In the genomic region with DNA sequence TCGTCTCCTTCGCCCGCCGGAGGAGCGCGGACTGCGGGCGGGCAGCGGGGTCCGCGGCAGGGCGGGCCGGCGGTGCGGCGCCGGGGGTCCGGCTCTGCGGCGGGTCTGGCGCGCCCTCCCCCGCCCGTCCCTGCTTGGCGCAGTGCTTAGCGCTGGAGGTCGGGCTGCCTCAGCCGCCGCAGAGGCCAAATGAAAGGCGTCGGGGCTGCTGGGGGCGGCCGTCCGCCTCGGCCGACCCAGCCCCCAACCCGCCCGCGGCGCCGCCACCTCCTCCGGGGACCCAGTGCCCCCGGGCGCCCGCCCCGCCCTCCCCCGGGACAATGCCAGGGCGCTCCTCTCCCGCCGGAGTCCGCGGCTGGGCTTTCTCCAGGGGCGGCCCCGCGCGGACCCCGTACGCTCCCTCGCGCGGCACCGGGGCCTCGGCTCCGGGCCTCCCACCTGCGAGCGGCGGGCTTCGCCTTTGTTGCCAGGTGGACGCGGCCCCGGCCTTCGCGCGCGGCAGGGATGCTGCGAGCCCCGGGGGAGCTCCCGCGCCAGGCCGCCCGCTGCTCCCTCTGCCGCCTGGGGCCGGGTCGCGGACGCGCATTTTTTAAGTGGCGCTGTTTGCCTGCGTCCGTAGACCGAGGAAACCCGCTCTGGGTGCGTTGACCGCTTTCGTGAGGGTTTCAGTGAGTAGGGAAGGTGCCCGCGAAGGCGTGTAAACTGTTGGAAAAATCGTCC, we compare ENCODE assay signal across 8 cellular contexts. TPM values are rescaled to one million over a fixed set of nuclear protein-coding genes. Genes with fewer than 3 reads are reported as not detected.
DNase-seq lines count a peak whose midpoint lies in the region; ATAC-seq and TF ChIP-seq lines count a peak whose summit lies in the region.

No MANE protein-coding gene starts in this region.

- peak overlapping the region; percentile 27 to 52 for H3K27ac Mint-ChIP-seq in stimulated activated naive CD8-positive, alpha-beta T cell treated with anti-CD3 and anti-CD28 coated beads, Interleukin-15, amount 100 ng/mL, for 72 hours

- DNase-seq in GM13976 (ENCODE audit: low spot score): peak; percentile 75
- no peak for DNase-seq in HFF-Myc (ENCODE audit: extremely low read depth, low read depth)
- DNase-seq in NCI-H1105 treated with DMSO at 0.1 percent for 48 hours (lab: John Stamatoyannopoulos, UW): peak; percentile 48
- DNase-seq in activated T-cell treated with anti-CD3 and anti-CD28 coated beads for 48 hours (ENCODE audit: low read depth): peak; percentile 34
- peak; percentile 33 for DNase-seq in myocyte (ENCODE audit: low read depth)
- peak; percentile 42 to 56 for DNase-seq in stimulated activated naive CD8-positive, alpha-beta T cell treated with anti-CD3 and anti-CD28 coated beads, Interleukin-15, amount 100 ng/mL, for 72 hours
- no peak for DNase-seq in A172 (ENCODE audit: low spot score)

- H3K9me3 Mint-ChIP-seq in stimulated activated naive CD8-positive, alpha-beta T cell treated with anti-CD3 and anti-CD28 coated beads, Interleukin-15, amount 100 ng/mL, for 72 hours: no peaks in the 10 kb centered on the region

- H3K4me1 Mint-ChIP-seq in stimulated activated naive CD8-positive, alpha-beta T cell treated with anti-CD3 and anti-CD28 coated beads, Interleukin-15, amount 100 ng/mL, for 72 hours: peaks cover 24% of the 10 kb centered on the region

- in situ Hi-C loops in GM13976 (cut with MboI; ENCODE audit: low sequenced_read_pairs, unreplicated experiment): no loop called here

- H3K27me3 Mint-ChIP-seq in stimulated activated naive CD8-positive, alpha-beta T cell treated with anti-CD3 and anti-CD28 coated beads, Interleukin-15, amount 100 ng/mL, for 72 hours: peaks cover 39% of the 10 kb centered on the region

- H3K4me3 Mint-ChIP-seq in stimulated activated naive CD8-positive, alpha-beta T cell treated with anti-CD3 and anti-CD28 coated beads, Interleukin-15, amount 100 ng/mL, for 72 hours: peak overlapping the region; percentile 98

- peak overlapping the region; percentile 61 for H3K4me3 ChIP-seq in HFF-Myc (replicated peaks; ENCODE audit: low read depth, low read length)

- TF ChIP-seq CTCF in GM13976 (IDR thresholded peaks at IDR 0.05; ENCODE audit: borderline replicate concordance, control extremely low read depth, extremely low read depth, insufficient read depth, missing control alignments) (peak; percentile 22), HFF-Myc (IDR thresholded peaks at IDR 0.05; ENCODE audit: low read depth, low read length, missing control alignments) (no peak)

- ATAC-seq in esophagus mucosa: peak; percentile 8
- ATAC-seq in stimulated activated naive CD8-positive, alpha-beta T cell treated with anti-CD3 and anti-CD28 coated beads, Interleukin-15, amount 100 ng/mL, for 72 hours: peak; percentile 56

RNA-seq across cellular contexts. Expression of a gene that starts 0.6 kb away (rescaled TPM):
- total RNA-seq in esophagus mucosa (124 TPM), myocyte (120 and 177 TPM in 2 replicates)
- polyA plus RNA-seq in myocyte (2012): 243 TPM
- 103 and 104 TPM in 2 replicates for total RNA-seq in A172 (2014; rRNA removed; shearing (Covaris generic))

Comparison
In these comparisons a context has a peak if more than half of its experiments do, and no peak if none do; other contexts are left out.
1. DNase-seq: peak in GM13976 (single experiment), NCI-H1105 treated with DMSO at 0.1 percent for 48 hours (single experiment), activated T-cell treated with anti-CD3 and anti-CD28 coated beads for 48 hours (single experiment), myocyte (single experiment) and stimulated activated naive CD8-positive, alpha-beta T cell treated with anti-CD3 and anti-CD28 coated beads, Interleukin-15, amount 100 ng/mL, for 72 hours (2 of 2); none in HFF-Myc (single experiment) and A172 (single experiment).